ENCODE assay signal across 1 cellular context in genomic region chrX:51641421-51642021, GRCh38.
TF ChIP-seq lines count a peak whose summit lies in the region.

No MANE protein-coding gene starts in this region.

TF ChIP-seq in SK-N-SH treated with all-trans-retinoic acid at 6 μM for 48 hours, 23 proteins besides CTCF, POLR2A, EP300 and RAD21 (continued from another document):
- TF ChIP-seq PATZ1 (CRISPR knock-in tag; IDR thresholded peaks at IDR 0.05; ENCODE audit: borderline replicate concordance) (no peak), ISL1 (CRISPR knock-in tag; IDR thresholded peaks at IDR 0.05) (no peak), ZFP3 (CRISPR knock-in tag; IDR thresholded peaks at IDR 0.05) (no peak), ESRRG (CRISPR knock-in tag; IDR thresholded peaks at IDR 0.05) (no peak), OSR1 (CRISPR knock-in tag; IDR thresholded peaks at IDR 0.05) (no peak), CSDC2 (CRISPR knock-in tag; IDR thresholded peaks at IDR 0.05) (no peak), TCF4 (CRISPR knock-in tag; IDR thresholded peaks at IDR 0.05; ENCODE audit: borderline replicate concordance) (no peak), ZNF565 (CRISPR knock-in tag; conservative IDR thresholded peaks at IDR 0.05; ENCODE audit: low read depth) (no peak), TOX (CRISPR knock-in tag; IDR thresholded peaks at IDR 0.05; ENCODE audit: borderline replicate concordance) (no peak), ZNF70 (CRISPR knock-in tag; IDR thresholded peaks at IDR 0.05) (no peak), ZFP30 (CRISPR knock-in tag; IDR thresholded peaks at IDR 0.05) (no peak), ZNF8 (CRISPR knock-in tag; IDR thresholded peaks at IDR 0.05) (no peak), ARNTL (CRISPR knock-in tag; IDR thresholded peaks at IDR 0.05; ENCODE audit: borderline replicate concordance, low read depth) (no peak), TSHZ2 (CRISPR knock-in tag; IDR thresholded peaks at IDR 0.05) (no peak), ZC3H10 (CRISPR knock-in tag; IDR thresholded peaks at IDR 0.05) (no peak)
- TF ChIP-seq, protein P1, sequence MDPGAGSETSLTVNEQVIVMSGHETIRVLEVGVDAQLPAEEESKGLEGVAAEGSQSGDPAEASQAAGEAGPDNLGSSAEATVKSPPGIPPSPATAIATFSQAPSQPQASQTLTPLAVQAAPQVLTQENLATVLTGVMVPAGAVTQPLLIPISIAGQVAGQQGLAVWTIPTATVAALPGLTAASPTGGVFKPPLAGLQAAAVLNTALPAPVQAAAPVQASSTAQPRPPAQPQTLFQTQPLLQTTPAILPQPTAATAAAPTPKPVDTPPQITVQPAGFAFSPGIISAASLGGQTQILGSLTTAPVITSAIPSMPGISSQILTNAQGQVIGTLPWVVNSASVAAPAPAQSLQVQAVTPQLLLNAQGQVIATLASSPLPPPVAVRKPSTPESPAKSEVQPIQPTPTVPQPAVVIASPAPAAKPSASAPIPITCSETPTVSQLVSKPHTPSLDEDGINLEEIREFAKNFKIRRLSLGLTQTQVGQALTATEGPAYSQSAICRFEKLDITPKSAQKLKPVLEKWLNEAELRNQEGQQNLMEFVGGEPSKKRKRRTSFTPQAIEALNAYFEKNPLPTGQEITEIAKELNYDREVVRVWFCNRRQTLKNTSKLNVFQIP (CRISPR knock-in tag; IDR thresholded peaks at IDR 0.05; ENCODE audit: borderline replicate concordance, low read depth) = no peak
